ENCODE assay signal across 8 cellular contexts in the genomic region with DNA sequence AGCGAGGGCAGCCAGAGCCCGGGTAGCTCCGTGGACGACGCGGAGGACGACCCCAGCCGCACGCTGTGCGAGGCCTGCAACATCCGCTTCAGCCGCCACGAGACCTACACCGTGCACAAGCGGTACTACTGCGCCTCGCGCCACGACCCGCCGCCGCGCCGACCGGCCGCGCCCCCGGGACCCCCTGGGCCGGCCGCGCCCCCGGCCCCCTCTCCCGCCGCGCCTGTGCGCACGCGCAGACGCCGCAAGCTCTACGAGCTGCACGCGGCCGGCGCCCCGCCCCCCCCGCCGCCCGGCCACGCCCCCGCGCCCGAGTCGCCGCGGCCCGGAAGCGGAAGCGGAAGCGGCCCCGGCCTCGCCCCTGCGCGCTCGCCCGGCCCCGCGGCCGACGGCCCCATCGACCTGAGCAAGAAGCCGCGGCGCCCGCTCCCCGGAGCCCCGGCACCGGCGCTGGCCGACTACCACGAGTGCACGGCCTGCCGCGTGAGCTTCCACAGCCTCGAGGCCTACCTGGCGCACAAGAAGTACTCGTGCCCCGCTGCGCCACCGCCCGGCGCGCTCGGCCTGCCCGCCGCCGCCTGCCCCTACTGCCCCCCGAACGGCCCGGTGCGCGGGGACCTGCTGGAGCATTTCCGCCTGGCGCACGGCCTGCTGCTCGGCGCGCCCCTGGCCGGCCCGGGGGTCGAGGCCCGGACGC. TPM values are rescaled to one million over a fixed set of nuclear protein-coding genes. Genes with fewer than 3 reads are reported as not detected.
DNase-seq lines count a peak whose midpoint lies in the region; ATAC-seq and TF ChIP-seq lines count a peak whose summit lies in the region.

No MANE protein-coding gene starts in this region.

- peaks cover 5% of the 10 kb centered on the region for H3K36me3 Mint-ChIP-seq in activated CD4-positive, alpha-beta T cell treated with anti-CD3 and anti-CD28 coated beads for 36 hours (ENCODE audit: low read depth)

- peaks cover 7% of the 10 kb centered on the region for H3K4me1 Mint-ChIP-seq in activated CD4-positive, alpha-beta T cell treated with anti-CD3 and anti-CD28 coated beads for 36 hours

- peak; percentile 68 for ATAC-seq in GM19324 (IDR thresholded peaks at IDR 0.05; ENCODE audit: low FRiP score, unreplicated experiment)
- ATAC-seq in activated CD4-positive, alpha-beta T cell treated with anti-CD3 and anti-CD28 coated beads for 36 hours = peak; percentile 78

- no peaks in the 10 kb centered on the region for H3K9me3 Mint-ChIP-seq in activated CD4-positive, alpha-beta T cell treated with anti-CD3 and anti-CD28 coated beads for 36 hours (ENCODE audit: low read depth)

- peak overlapping the region; percentile 56 for H3K4me3 ChIP-seq in Jurkat, Clone E6-1 (ENCODE audit: low read length)
- peak overlapping the region; percentile 67 for H3K4me3 ChIP-seq in choroid plexus epithelial cell (ENCODE audit: low read depth, low read length)

- no peaks in the 10 kb centered on the region for H3K27me3 ChIP-seq in layer of hippocampus (ENCODE audit: control insufficient read depth, insufficient read depth, low read length)

- peaks cover 4% of the 10 kb centered on the region for H3K27me3 Mint-ChIP-seq in activated CD4-positive, alpha-beta T cell treated with anti-CD3 and anti-CD28 coated beads for 36 hours

- no peak overlapping the region for H3K27ac Mint-ChIP-seq in activated CD4-positive, alpha-beta T cell treated with anti-CD3 and anti-CD28 coated beads for 36 hours

- TF ChIP-seq CTCF in choroid plexus epithelial cell (conservative IDR thresholded peaks at IDR 0.05; ENCODE audit: low read depth, low read length) = no peak

- DNase-seq in Ammon's horn (ENCODE audit: low spot score) (peak; percentile 68), choroid plexus epithelial cell (ENCODE audit: low read depth) (peak; percentile 56), NCI-H510A (lab: John Stamatoyannopoulos, UW) (no peak)
- peak; percentile 48 for DNase-seq in Jurkat, Clone E6-1 (ENCODE audit: low read depth, low spot score)
- peak; percentile 89 for DNase-seq in activated CD4-positive, alpha-beta T cell treated with anti-CD3 and anti-CD28 coated beads for 36 hours
- DNase-seq in stimulated activated CD4-positive, alpha-beta T cell treated with anti-CD3 and anti-CD28 coated beads, Interleukin-2, amount 100 ng/mL, for 4 hours (ENCODE audit: low read depth) = peak; percentile 71

- intact Hi-C loops in activated CD4-positive, alpha-beta T cell treated with anti-CD3 and anti-CD28 coated beads for 36 hours (cut with DNase I, micrococcal nuclease) = loop anchor here in 1 of 2 experiments (1.0 kb wide), 5 partner anchors 36 to 583 kb away; a partner anchor contains a TSS

- POLR2A ChIA-PET in activated CD4-positive, alpha-beta T cell treated with anti-CD3 and anti-CD28 coated beads for 36 hours (lab: Charles Lee) = no interaction called here

- H3K27ac ChIP-seq in layer of hippocampus (ENCODE audit: low read depth, low read length) = peak overlapping the region; percentile 87

- CTCF ChIA-PET in activated CD4-positive, alpha-beta T cell treated with anti-CD3 and anti-CD28 coated beads for 36 hours (lab: Charles Lee) = no interaction called here

- H3K4me3 Mint-ChIP-seq in activated CD4-positive, alpha-beta T cell treated with anti-CD3 and anti-CD28 coated beads for 36 hours = peak overlapping the region; percentile 36

RNA-seq across cellular contexts. Expression of a gene that starts 36.1 kb away (rescaled TPM):
- 52.1 TPM for polyA plus RNA-seq in Jurkat, Clone E6-1 (2012; ENCODE audit: insufficient read depth, insufficient read length)
- total RNA-seq in activated CD4-positive, alpha-beta T cell treated with anti-CD3 and anti-CD28 coated beads for 36 hours = 10 to 100 TPM; 70.0 to 76.4 TPM
